ENCODE assay signal across 18 cellular contexts in the genomic region with DNA sequence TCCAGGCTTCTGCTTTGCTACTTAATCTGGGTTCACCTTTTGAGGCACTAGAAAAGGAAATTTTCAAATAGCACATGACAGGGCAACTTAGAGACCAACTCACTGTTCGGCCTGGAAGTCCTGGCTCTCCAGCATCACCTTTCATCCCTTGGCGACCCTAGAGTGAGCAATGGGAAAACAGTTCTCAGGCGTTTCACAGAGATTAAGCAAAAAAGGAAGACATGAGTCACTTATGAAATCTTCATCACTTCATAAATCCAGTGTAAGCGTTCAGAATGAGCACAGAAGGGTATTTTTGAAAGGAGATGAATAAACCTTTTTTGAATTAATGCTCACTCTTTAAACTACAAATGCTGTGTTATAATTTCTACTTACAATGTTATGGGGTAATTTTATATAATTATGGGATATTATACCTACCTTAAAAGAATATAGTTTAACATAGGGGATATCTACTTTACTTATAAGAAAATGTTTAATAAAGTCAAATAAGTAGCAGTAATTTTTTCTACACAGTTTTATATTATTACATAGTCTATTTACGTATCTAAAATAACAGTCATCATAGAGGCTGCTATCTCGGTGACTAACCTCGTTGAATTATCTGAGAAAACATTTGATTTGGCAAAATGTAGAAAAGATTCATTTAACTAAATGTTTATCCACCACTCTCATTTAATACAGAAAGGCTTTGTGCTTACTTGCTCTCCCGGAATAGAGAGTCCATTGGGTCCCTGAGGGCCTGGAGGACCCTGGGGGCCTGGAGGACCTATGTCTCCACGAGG.
A peak's percentile ranks its signal among the peaks of the same experiment; 100 is the strongest.
DNase-seq lines count a peak whose midpoint lies in the region; ATAC-seq and TF ChIP-seq lines count a peak whose summit lies in the region.
"Had no signal": no experiment of that assay in that cellular context is flagged by ENCODE, and none has a peak within 500 bp of the region (broad histone marks: within the 10 kb centered on the region; RNA-seq: fewer than 3 reads in every experiment).

No MANE protein-coding gene starts in this region.

- peaks cover 34% of the 10 kb centered on the region for H3K4me1 ChIP-seq in fibroblast of lung (ENCODE audit: control insufficient read depth, extremely low read depth, insufficient read depth, low read length)

- H3K9me3 ChIP-seq in fibroblast of lung (ENCODE audit: control insufficient read depth, insufficient read depth, low read depth, low read length): no peaks in the 10 kb centered on the region
- H3K9me3 ChIP-seq: upper lobe of right lung had no signal

- H3K79me2 ChIP-seq in fibroblast of lung (ENCODE audit: control insufficient read depth, insufficient read depth, low read length): peaks cover 7% of the 10 kb centered on the region

- H3K4me2 ChIP-seq in fibroblast of lung (ENCODE audit: extremely low read depth, insufficient read depth, low read length): no peak overlapping the region

- ATAC-seq in HG02852 (IDR thresholded peaks at IDR 0.05; ENCODE audit: unreplicated experiment) (no peak), GM18858 (IDR thresholded peaks at IDR 0.05; ENCODE audit: unreplicated experiment) (no peak)
- ATAC-seq in stimulated activated naive CD8-positive, alpha-beta T cell treated with anti-CD3 and anti-CD28 coated beads, Interleukin-15, Interleukin-2, amounts not matched to agents 100 U/mL and 50 U/mL, for 24 hours: no peak
- ATAC-seq: activated CD4-positive, CD25-positive, alpha-beta regulatory T cell treated with anti-CD3 and anti-CD28 coated beads, Interleukin-2, amount 50 U/mL, for 24 hours; K562; right cardiac atrium; Right ventricle myocardium inferior; upper lobe of right lung had no signal

- no peaks in the 10 kb centered on the region for H3K27me3 ChIP-seq in fibroblast of lung (ENCODE audit: control insufficient read depth, insufficient read depth, low read length)
- H3K27me3 ChIP-seq: cardiac muscle cell, upper lobe of right lung had no signal

- no peak for TF ChIP-seq CTCF in fibroblast of lung (conservative IDR thresholded peaks at IDR 0.05 in 1 of 2, IDR thresholded peaks at IDR 0.05 in 1 of 2; ENCODE audit: low read depth in 1 of 2, low read length in 2 of 2)

- H2AFZ ChIP-seq in fibroblast of lung (ENCODE audit: low read length): no peak overlapping the region

- no peak overlapping the region for H3K4me3 ChIP-seq in fibroblast of lung (replicated peaks in 1 of 4; ENCODE audit: control extremely low read depth in 1 of 4, insufficient read depth in 1 of 4, low read depth in 3 of 4, low read length in 4 of 4)
- H3K4me3 ChIP-seq: cardiac muscle cell, K562, upper lobe of right lung had no signal

- H4K20me1 ChIP-seq in fibroblast of lung (ENCODE audit: control insufficient read depth, extremely low read depth, insufficient read depth, low read length): no peaks in the 10 kb centered on the region

- peak overlapping the region; percentile 39 for H3K9ac ChIP-seq in fibroblast of lung (ENCODE audit: insufficient read depth, low read length)

- H3K27ac ChIP-seq in fibroblast of lung (ENCODE audit: insufficient read depth, low read length): peak overlapping the region; percentile 75
- H3K27ac ChIP-seq: cardiac muscle cell, upper lobe of right lung had no signal

- DNase-seq in AG20443 (ENCODE audit: low spot score) (peak; percentile 37), NCI-H226 (peak; percentile 70), fibroblast of lung (ENCODE audit: low read depth in 2 of 2) (peak; percentile 82 to 91), pulmonary artery endothelial cell (ENCODE audit: low read depth, low spot score) (peak; percentile 41)
- DNase-seq in activated CD4-positive, alpha-beta T cell treated with anti-CD3 and anti-CD28 coated beads for 4 hours: no peak
- DNase-seq in stimulated activated naive CD8-positive, alpha-beta T cell treated with anti-CD3 and anti-CD28 coated beads, Interleukin-15, Interleukin-2, amounts not matched to agents 100 U/mL and 50 U/mL, for 24 hours: no peak
- DNase-seq: activated CD8-positive, alpha-beta memory T cell treated with anti-CD3 and anti-CD28 coated beads, Interleukin-2, amount 50 U/mL, for 4 hours; activated naive CD4-positive, alpha-beta T cell treated with Interleukin-2 at 50 U/mL for 16 hours; islet precursor cell; NCI-H2171 treated with DMSO at 0.1 percent for 48 hours; right cardiac atrium; upper lobe of right lung had no signal

- peaks cover 17% of the 10 kb centered on the region for H3K36me3 ChIP-seq in fibroblast of lung (ENCODE audit: control insufficient read depth, insufficient read depth, low read length)
- H3K36me3 ChIP-seq: cardiac muscle cell, upper lobe of right lung had no signal

Comparison
In these comparisons a context has a peak if more than half of its experiments do, and no peak if none do; other contexts are left out.
1. DNase-seq: peak in AG20443 (single experiment), NCI-H226 (single experiment), fibroblast of lung (2 of 2) and pulmonary artery endothelial cell (single experiment); none in activated CD4-positive, alpha-beta T cell treated with anti-CD3 and anti-CD28 coated beads for 4 hours (0 of 2) and stimulated activated naive CD8-positive, alpha-beta T cell treated with anti-CD3 and anti-CD28 coated beads, Interleukin-15, Interleukin-2, amounts not matched to agents 100 U/mL and 50 U/mL, for 24 hours (single experiment).